Comparison of ENCODE assay signal across 8 cellular contexts in the genomic region with DNA sequence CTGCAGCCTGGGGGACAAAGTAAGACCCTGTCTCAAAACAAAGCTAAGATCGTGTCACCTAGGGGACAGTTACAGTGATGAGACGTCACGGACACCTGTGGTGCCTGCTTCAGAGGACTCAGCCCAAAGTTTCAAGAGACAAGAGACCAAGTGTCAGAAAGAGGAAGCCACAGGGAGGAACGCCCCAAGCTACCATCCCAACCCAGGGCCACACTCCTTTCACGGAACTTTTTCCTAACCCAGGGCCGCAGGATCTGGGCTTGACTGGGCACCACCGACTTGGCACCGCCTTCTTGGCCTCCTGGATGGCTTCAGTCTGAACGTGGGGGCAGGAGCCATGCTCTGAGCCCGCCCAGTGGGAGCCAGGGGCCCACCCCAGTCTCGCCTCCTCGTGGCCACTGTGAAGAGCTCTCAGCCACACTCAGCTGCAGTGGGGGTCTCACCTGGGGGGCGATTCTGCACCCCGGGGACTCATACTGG. TPM values are rescaled to one million over a fixed set of nuclear protein-coding genes. Genes with fewer than 3 reads are reported as not detected.
DNase-seq lines count a peak whose midpoint lies in the region; ATAC-seq and TF ChIP-seq lines count a peak whose summit lies in the region.

No MANE protein-coding gene starts in this region.

- no peak for TF ChIP-seq CTCF in tibial nerve (IDR thresholded peaks at IDR 0.05)

- 65 to 73% methylated on average over 14 of the region's 14 CpGs for WGBS in tibial nerve, 2 donors

- peak; percentile 45 for DNase-seq in activated T-cell treated with anti-CD3 and anti-CD28 coated beads, Interleukin-2, amount 50 U/mL, for 1 hour
- no peak for DNase-seq in activated T-cell treated with anti-CD3 and anti-CD28 coated beads for 4 hours
- DNase-seq in NOMO-1 treated with dmso at 0.1 percent for 144 hours (lab: John Stamatoyannopoulos, UW; ENCODE audit: unreplicated experiment), result peak; percentile 29
- no peak for DNase-seq in epithelial cell of prostate (ENCODE audit: low read depth, low spot score)
- DNase-seq in tibial nerve (ENCODE audit: low spot score in 2 of 2), result no peak
- DNase-seq in cerebellar cortex (ENCODE audit: low spot score), result no peak
- DNase-seq in posterior vena cava (ENCODE audit: low spot score), result no peak

- H3K4me3 ChIP-seq in tibial nerve, result no peak overlapping the region

- intact Hi-C loops in posterior vena cava (cut with DNase I), result no loop called here

- H3K36me3 ChIP-seq in tibial nerve, result peaks cover 0 to 43% (median 0%) of the 10 kb centered on the region in 3 donors

- TF ChIP-seq EP300 in tibial nerve (IDR thresholded peaks at IDR 0.05), result no peak

- ATAC-seq in HG02884 (IDR thresholded peaks at IDR 0.05; ENCODE audit: unreplicated experiment), result no peak

- H3K27me3 ChIP-seq in tibial nerve, result no peaks in the 10 kb centered on the region

- H3K4me1 ChIP-seq in tibial nerve, result peaks cover 0 to 94% (median 48%) of the 10 kb centered on the region in 4 donors

- TF ChIP-seq POLR2A in tibial nerve (IDR thresholded peaks at IDR 0.05), result no peak

- no peaks in the 10 kb centered on the region for H3K9me3 ChIP-seq in tibial nerve

- H3K27ac ChIP-seq in epithelial cell of prostate (peak overlapping the region; percentile 98), tibial nerve (peak overlapping the region in 3 of 4 donors; percentile 32 to 77 (median 39))

RNA-seq across cellular contexts. Expression of a gene that starts 8.5 kb away (rescaled TPM):
- total RNA-seq in tibial nerve (10 to 100 TPM; 31.7 to 70.8 (median 35.2) TPM), posterior vena cava (10 to 100 TPM; 55.8 to 57.1 TPM)

RNA-seq across cellular contexts. Expression of a gene that starts 9.1 kb away (rescaled TPM):
- 10 to 100 TPM; 28.6 to 46.3 (median 33.2) TPM for total RNA-seq in tibial nerve
- total RNA-seq in posterior vena cava, result 1 to 10 TPM in 1 of 2 donors, under 1 TPM in 1; 0.90 to 2.4 TPM

RNA-seq across cellular contexts. Expression of a gene that starts 36.6 kb away (rescaled TPM):
- total RNA-seq in tibial nerve, result 100 to 1,000 TPM; 126 to 265 (median 152) TPM
- total RNA-seq in posterior vena cava, result 100 to 1,000 TPM in 1 of 2 donors, 10 to 100 TPM in 1; 99.6 to 126 TPM

Comparison
In these comparisons a context has a peak if more than half of its experiments do, and no peak if none do; other contexts are left out.
1. DNase-seq: peak in activated T-cell treated with anti-CD3 and anti-CD28 coated beads, Interleukin-2, amount 50 U/mL, for 1 hour (single experiment) and NOMO-1 treated with dmso at 0.1 percent for 144 hours (single experiment); none in activated T-cell treated with anti-CD3 and anti-CD28 coated beads for 4 hours (single experiment), epithelial cell of prostate (single experiment), tibial nerve (0 of 2), cerebellar cortex (single experiment) and posterior vena cava (single experiment).
2. RNA of a gene that starts 9.1 kb away (total RNA-seq): 28.6 to 46.3 TPM in tibial nerve; 0.90 to 2.4 TPM in posterior vena cava; every median in the first group is over 4 times any median in the second.